ENCODE assay signal across 9 cellular contexts in genomic region chr14:35406090-35406489, GRCh38. TPM values are rescaled to one million over a fixed set of nuclear protein-coding genes. Genes with fewer than 3 reads are reported as not detected.
DNase-seq lines count a peak whose midpoint lies in the region; ATAC-seq and TF ChIP-seq lines count a peak whose summit lies in the region.
"Had no signal": no experiment of that assay in that cellular context is flagged by ENCODE, and none has a peak within 500 bp of the region (broad histone marks: within the 10 kb centered on the region; RNA-seq: fewer than 3 reads in every experiment).

No MANE protein-coding gene starts in this region.

- H3K9ac ChIP-seq in skeletal muscle satellite cell (ENCODE audit: low read depth, low read length), result no peak overlapping the region

- intact Hi-C loops in Calu3 (cut with micrococcal nuclease; ENCODE audit: unreplicated experiment), result loop anchor here (2.0 kb wide), 1 partner anchor 111 kb away; no protein-coding TSS in a partner anchor

- no peak for TF ChIP-seq CTCF in Calu3 (IDR thresholded peaks at IDR 0.05; ENCODE audit: unreplicated experiment)
- TF ChIP-seq CTCF in RWPE2 (IDR thresholded peaks at IDR 0.05; ENCODE audit: poor library complexity, severe bottlenecking), result no peak
- no peak for TF ChIP-seq CTCF in gastroesophageal sphincter (IDR thresholded peaks at IDR 0.05)

- no TSS peak for BruUV-seq in Calu3 (replicated peaks; lab: Mats Ljungman, UMichigan)

- no peaks in the 10 kb centered on the region for H3K27me3 Mint-ChIP-seq in Calu3 (ENCODE audit: unreplicated experiment)

- H3K9me3 Mint-ChIP-seq in Calu3 (ENCODE audit: low read depth, unreplicated experiment), result no peaks in the 10 kb centered on the region

- H3K4me3 ChIP-seq in RWPE2 (ENCODE audit: severe bottlenecking), result no peak overlapping the region
- peak overlapping the region; percentile 97 to 98 for H3K4me3 ChIP-seq in gastroesophageal sphincter
- no peak overlapping the region for H3K4me3 ChIP-seq in skeletal muscle satellite cell (ENCODE audit: low read length)

- H3K27ac Mint-ChIP-seq in Calu3 (ENCODE audit: unreplicated experiment), result peak overlapping the region; percentile 3

- no peak for ATAC-seq in RWPE2 (ENCODE audit: low read depth)
- no peak for ATAC-seq in gastroesophageal sphincter
- ATAC-seq in esophagus mucosa, result no peak
- no peak for ATAC-seq in HG03378 (IDR thresholded peaks at IDR 0.05; ENCODE audit: unreplicated experiment)
- no peak for ATAC-seq in GM19023 (IDR thresholded peaks at IDR 0.05; ENCODE audit: unreplicated experiment)

- H3K9me3 ChIP-seq in RWPE2 (ENCODE audit: severe bottlenecking) (no peaks in the 10 kb centered on the region), gastroesophageal sphincter (no peaks in the 10 kb centered on the region), skeletal muscle satellite cell (replicated peaks; ENCODE audit: low read length) (no peaks in the 10 kb centered on the region)

- TF ChIP-seq POLR2A in gastroesophageal sphincter (IDR thresholded peaks at IDR 0.05), result no peak

- H3K27ac ChIP-seq in RWPE2 (ENCODE audit: poor library complexity, severe bottlenecking) (peak overlapping the region; percentile 93), gastroesophageal sphincter (peak overlapping the region; percentile 99 to 100 (median 100))

- CTCF ChIA-PET in Calu3 (lab: Charles Lee), result interaction anchor here (1.4 to 2.2 kb wide), 2 partner anchors 176 to 265 kb away, joined by 4 to 9 read pairs; no protein-coding TSS in a partner anchor

- H3K27me3 ChIP-seq in RWPE2 (ENCODE audit: insufficient read depth, poor library complexity, severe bottlenecking) (no peaks in the 10 kb centered on the region), gastroesophageal sphincter (no peaks in the 10 kb centered on the region), skeletal muscle satellite cell (ENCODE audit: control insufficient read depth, insufficient read depth, low read length) (no peaks in the 10 kb centered on the region)

- WGBS in gastroesophageal sphincter (ENCODE audit: low coverage in 1 of 2), 2 donors, result 38 to 61% methylated on average over 2 of the region's 2 CpGs

- TF ChIP-seq EP300 in gastroesophageal sphincter (IDR thresholded peaks at IDR 0.05), result no peak

- peaks cover 26% of the 10 kb centered on the region for H3K36me3 ChIP-seq in RWPE2 (ENCODE audit: low read depth)
- peaks cover 6 to 26% of the 10 kb centered on the region in 2 donors for H3K36me3 ChIP-seq in gastroesophageal sphincter
- peaks cover 26% of the 10 kb centered on the region for H3K36me3 ChIP-seq in skeletal muscle satellite cell (ENCODE audit: insufficient read depth, low read length)

- no peak overlapping the region for H3K4me3 Mint-ChIP-seq in Calu3 (ENCODE audit: low read depth, unreplicated experiment)

- peak overlapping the region; percentile 98 for H3K4me2 ChIP-seq in skeletal muscle satellite cell (ENCODE audit: low read length)

- H3K36me3 Mint-ChIP-seq in Calu3 (ENCODE audit: insufficient read depth, unreplicated experiment), result peaks cover 43% of the 10 kb centered on the region

- DNase-seq in Calu3 (no peak), RWPE2 (ENCODE audit: low spot score) (no peak), NCI-H2171 (lab: John Stamatoyannopoulos, UW) (no peak)
- DNase-seq: GDM1 had no signal

- H3K4me1 ChIP-seq in RWPE2 (ENCODE audit: insufficient read depth, poor library complexity, severe bottlenecking), result peaks cover 39% of the 10 kb centered on the region
- H3K4me1 ChIP-seq in gastroesophageal sphincter, result peaks cover 4 to 34% (median 12%) of the 10 kb centered on the region in 3 donors
- peaks cover 42% of the 10 kb centered on the region for H3K4me1 ChIP-seq in skeletal muscle satellite cell (ENCODE audit: control insufficient read depth, insufficient read depth, low read length)

- peaks cover 25% of the 10 kb centered on the region for H3K4me1 Mint-ChIP-seq in Calu3 (ENCODE audit: low read depth, unreplicated experiment)

RNA-seq across cellular contexts. Expression of gene NFKBIA, which starts 1.5 kb away (rescaled TPM):
- total RNA-seq in Calu3 (2022), result 111 TPM in 2 replicates
- 100 to 1,000 TPM; 285 to 493 (median 341) TPM for total RNA-seq in gastroesophageal sphincter
- 118 and 123 TPM in 2 replicates for total RNA-seq in skeletal muscle satellite cell (2012; rRNA removed)
- 119 TPM for total RNA-seq in esophagus mucosa

Comparison
In these comparisons a context has a peak if more than half of its experiments do, and no peak if none do; other contexts are left out.
1. H3K4me3 ChIP-seq: peak in gastroesophageal sphincter (2 of 2); none in RWPE2 (single experiment) and skeletal muscle satellite cell (single experiment).